In genomic region chr3:193049901-193050300, GRCh38 we compare ENCODE assay signal across 35 cellular contexts.
DNase-seq lines count a peak whose midpoint lies in the region; ATAC-seq and TF ChIP-seq lines count a peak whose summit lies in the region.
"Had no signal": no experiment of that assay in that cellular context is flagged by ENCODE, and none has a peak within 500 bp of the region (broad histone marks: within the 10 kb centered on the region; RNA-seq: fewer than 3 reads in every experiment).

No MANE protein-coding gene starts in this region.

- H3K4me1 ChIP-seq in right atrium auricular region (peaks cover 0 to 6% of the 10 kb centered on the region in 2 donors), right cardiac atrium (ENCODE audit: control insufficient read depth, insufficient read depth, low read length) (peaks cover 2% of the 10 kb centered on the region)
- H3K4me1 ChIP-seq: A549; BE2C; BLaER1; BLaER1 treated with 17β-estradiol and CSF1 and Interleukin-3, amounts not matched to agents 10 nM and 100 nM had no signal

- CTCF ChIA-PET in WTC11 (lab: Charles Lee), result no interaction called here

- no peaks in the 10 kb centered on the region for H3K36me3 Mint-ChIP-seq in WTC11
- H3K36me3 Mint-ChIP-seq: CD14-positive monocyte; CD4-positive, alpha-beta memory T cell; CD4-positive, CD25-positive, alpha-beta regulatory T cell; CD8-positive, alpha-beta memory T cell; CD8-positive, alpha-beta T cell had no signal

- H3K27me3 Mint-ChIP-seq in WTC11 (ENCODE audit: low read depth), result no peaks in the 10 kb centered on the region
- H3K27me3 Mint-ChIP-seq: B cell; CD8-positive, alpha-beta memory T cell had no signal

- H3K9me3 Mint-ChIP-seq in WTC11, result no peaks in the 10 kb centered on the region
- H3K9me3 Mint-ChIP-seq: CD4-positive, alpha-beta memory T cell; CD4-positive, alpha-beta T cell; CD8-positive, alpha-beta T cell had no signal

- no peak for DNase-seq in Right ventricle myocardium inferior (ENCODE audit: missing footprints)
- DNase-seq in right atrium auricular region (ENCODE audit: low spot score), result no peak
- DNase-seq in left ventricle myocardium superior, result no peak
- no peak for DNase-seq in left cardiac atrium
- no peak for DNase-seq in right cardiac atrium
- DNase-seq in Right ventricle myocardium superior, result no peak
- DNase-seq in omental fat pad (ENCODE audit: low spot score), result no peak
- no peak for DNase-seq in WTC11 (ENCODE audit: low spot score)
- DNase-seq: 8988T; ACHN; AML-193; BE2C; C1 segment of cervical spinal cord; Caco-2; Calu3; CD4-positive, alpha-beta memory T cell; CD4-positive, alpha-beta T cell; CD4-positive, CD25-positive, alpha-beta regulatory T cell; CD8-positive, alpha-beta memory T cell; CD8-positive, alpha-beta T cell; COR-L47; DMS 273 treated with DMSO at 0.1 percent for 48 hours; DMS153; DMS53; DMS79; DMS79 treated with DMSO at 0.1 percent for 48 hours; DND-41; EL had no signal

- no peak overlapping the region for H3K4me3 Mint-ChIP-seq in WTC11
- H3K4me3 Mint-ChIP-seq: B cell; CD14-positive monocyte; CD4-positive, alpha-beta memory T cell; CD4-positive, alpha-beta T cell; CD4-positive, CD25-positive, alpha-beta regulatory T cell; CD8-positive, alpha-beta memory T cell; CD8-positive, alpha-beta T cell had no signal

- TF ChIP-seq CTCF in right atrium auricular region (IDR thresholded peaks at IDR 0.05), result no peak
- no peak for TF ChIP-seq CTCF in omental fat pad (IDR thresholded peaks at IDR 0.05)
- TF ChIP-seq CTCF in WTC11 (IDR thresholded peaks at IDR 0.05), result no peak

- H3K27me3 ChIP-seq in right atrium auricular region (no peaks in the 10 kb centered on the region), right cardiac atrium (ENCODE audit: control insufficient read depth, insufficient read depth) (no peaks in the 10 kb centered on the region)
- H3K27me3 ChIP-seq: BE2C; BLaER1; BLaER1 treated with 17β-estradiol and CSF1 and Interleukin-3, amounts not matched to agents 10 nM and 100 nM had no signal

- peak; percentile 37 for ATAC-seq in Right ventricle myocardium inferior
- peak; percentile 53 for ATAC-seq in left ventricle myocardium superior
- ATAC-seq in left cardiac atrium, result no peak
- ATAC-seq in right cardiac atrium, result peak; percentile 34 to 42
- no peak for ATAC-seq in Right ventricle myocardium superior (ENCODE audit: poor library complexity)
- ATAC-seq in omental fat pad (ENCODE audit: low FRiP score), result peak; percentile 44
- no peak for ATAC-seq in WTC11
- ATAC-seq: A549; CD8-positive, alpha-beta T cell had no signal

- no peak overlapping the region for H3K27ac ChIP-seq in right atrium auricular region
- no peak overlapping the region for H3K27ac ChIP-seq in right cardiac atrium (ENCODE audit: low read length)
- H3K27ac ChIP-seq: 22Rv1; A549; BLaER1; BLaER1 treated with 17β-estradiol and CSF1 and Interleukin-3, amounts not matched to agents 10 nM and 100 nM; C4-2B had no signal

- intact Hi-C loops in Right ventricle myocardium inferior (cut with DNase I) (no loop called here), left ventricle myocardium superior (cut with micrococcal nuclease) (no loop called here), left cardiac atrium (cut with DNase I) (no loop called here), right cardiac atrium (cut with DNase I) (loop anchor here in 2 of 4 donors (10.0 kb wide), 2 partner anchors 135 to 525 kb away; partner anchors contain the start of gene MB21D2 (in 1 of the 2)), Right ventricle myocardium superior (cut with DNase I) (loop anchor here (10.0 kb wide), 1 partner anchor 525 kb away; no protein-coding TSS in a partner anchor)

- POLR2A ChIA-PET in WTC11 (lab: Charles Lee), result no interaction called here

- peaks cover 16% of the 10 kb centered on the region for H3K4me1 Mint-ChIP-seq in WTC11
- H3K4me1 Mint-ChIP-seq: B cell; CD14-positive monocyte; CD4-positive, alpha-beta memory T cell; CD4-positive, CD25-positive, alpha-beta regulatory T cell; CD8-positive, alpha-beta memory T cell had no signal

- H3K36me3 ChIP-seq in right atrium auricular region, result no peaks in the 10 kb centered on the region
- H3K36me3 ChIP-seq: BE2C; BLaER1; BLaER1 treated with 17β-estradiol and CSF1 and Interleukin-3, amounts not matched to agents 10 nM and 100 nM had no signal

- no peaks in the 10 kb centered on the region for H3K9me3 ChIP-seq in right atrium auricular region
- no peaks in the 10 kb centered on the region for H3K9me3 ChIP-seq in right cardiac atrium (ENCODE audit: control insufficient read depth, low read length)
- H3K9me3 ChIP-seq: A549; BE2C; BLaER1; BLaER1 treated with 17β-estradiol and CSF1 and Interleukin-3, amounts not matched to agents 10 nM and 100 nM; Caco-2 had no signal

- H3K27ac Mint-ChIP-seq in WTC11, result no peak overlapping the region
- H3K27ac Mint-ChIP-seq: B cell; CD4-positive, alpha-beta memory T cell; CD4-positive, alpha-beta T cell; CD8-positive, alpha-beta memory T cell; CD8-positive, alpha-beta T cell had no signal

- WGBS in right cardiac atrium, result 40% methylated on average over 4 of the region's 4 CpGs

- H3K4me3 ChIP-seq in right atrium auricular region (no peak overlapping the region), right cardiac atrium (ENCODE audit: low read length) (no peak overlapping the region)
- H3K4me3 ChIP-seq: A549; BLaER1; BLaER1 treated with 17β-estradiol and CSF1 and Interleukin-3, amounts not matched to agents 10 nM and 100 nM had no signal

TF ChIP-seq in WTC11, 78 proteins besides CTCF, POLR2A, EP300 and RAD21 (continues in another document):
- TF ChIP-seq, protein P1, sequence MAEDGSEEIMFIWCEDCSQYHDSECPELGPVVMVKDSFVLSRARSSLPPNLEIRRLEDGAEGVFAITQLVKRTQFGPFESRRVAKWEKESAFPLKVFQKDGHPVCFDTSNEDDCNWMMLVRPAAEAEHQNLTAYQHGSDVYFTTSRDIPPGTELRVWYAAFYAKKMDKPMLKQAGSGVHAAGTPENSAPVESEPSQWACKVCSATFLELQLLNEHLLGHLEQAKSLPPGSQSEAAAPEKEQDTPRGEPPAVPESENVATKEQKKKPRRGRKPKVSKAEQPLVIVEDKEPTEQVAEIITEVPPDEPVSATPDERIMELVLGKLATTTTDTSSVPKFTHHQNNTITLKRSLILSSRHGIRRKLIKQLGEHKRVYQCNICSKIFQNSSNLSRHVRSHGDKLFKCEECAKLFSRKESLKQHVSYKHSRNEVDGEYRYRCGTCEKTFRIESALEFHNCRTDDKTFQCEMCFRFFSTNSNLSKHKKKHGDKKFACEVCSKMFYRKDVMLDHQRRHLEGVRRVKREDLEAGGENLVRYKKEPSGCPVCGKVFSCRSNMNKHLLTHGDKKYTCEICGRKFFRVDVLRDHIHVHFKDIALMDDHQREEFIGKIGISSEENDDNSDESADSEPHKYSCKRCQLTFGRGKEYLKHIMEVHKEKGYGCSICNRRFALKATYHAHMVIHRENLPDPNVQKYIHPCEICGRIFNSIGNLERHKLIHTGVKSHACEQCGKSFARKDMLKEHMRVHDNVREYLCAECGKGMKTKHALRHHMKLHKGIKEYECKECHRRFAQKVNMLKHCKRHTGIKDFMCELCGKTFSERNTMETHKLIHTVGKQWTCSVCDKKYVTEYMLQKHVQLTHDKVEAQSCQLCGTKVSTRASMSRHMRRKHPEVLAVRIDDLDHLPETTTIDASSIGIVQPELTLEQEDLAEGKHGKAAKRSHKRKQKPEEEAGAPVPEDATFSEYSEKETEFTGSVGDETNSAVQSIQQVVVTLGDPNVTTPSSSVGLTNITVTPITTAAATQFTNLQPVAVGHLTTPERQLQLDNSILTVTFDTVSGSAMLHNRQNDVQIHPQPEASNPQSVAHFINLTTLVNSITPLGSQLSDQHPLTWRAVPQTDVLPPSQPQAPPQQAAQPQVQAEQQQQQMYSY (CRISPR knock-in tag; IDR thresholded peaks at IDR 0.05), result no peak
- TF ChIP-seq, protein P2, sequence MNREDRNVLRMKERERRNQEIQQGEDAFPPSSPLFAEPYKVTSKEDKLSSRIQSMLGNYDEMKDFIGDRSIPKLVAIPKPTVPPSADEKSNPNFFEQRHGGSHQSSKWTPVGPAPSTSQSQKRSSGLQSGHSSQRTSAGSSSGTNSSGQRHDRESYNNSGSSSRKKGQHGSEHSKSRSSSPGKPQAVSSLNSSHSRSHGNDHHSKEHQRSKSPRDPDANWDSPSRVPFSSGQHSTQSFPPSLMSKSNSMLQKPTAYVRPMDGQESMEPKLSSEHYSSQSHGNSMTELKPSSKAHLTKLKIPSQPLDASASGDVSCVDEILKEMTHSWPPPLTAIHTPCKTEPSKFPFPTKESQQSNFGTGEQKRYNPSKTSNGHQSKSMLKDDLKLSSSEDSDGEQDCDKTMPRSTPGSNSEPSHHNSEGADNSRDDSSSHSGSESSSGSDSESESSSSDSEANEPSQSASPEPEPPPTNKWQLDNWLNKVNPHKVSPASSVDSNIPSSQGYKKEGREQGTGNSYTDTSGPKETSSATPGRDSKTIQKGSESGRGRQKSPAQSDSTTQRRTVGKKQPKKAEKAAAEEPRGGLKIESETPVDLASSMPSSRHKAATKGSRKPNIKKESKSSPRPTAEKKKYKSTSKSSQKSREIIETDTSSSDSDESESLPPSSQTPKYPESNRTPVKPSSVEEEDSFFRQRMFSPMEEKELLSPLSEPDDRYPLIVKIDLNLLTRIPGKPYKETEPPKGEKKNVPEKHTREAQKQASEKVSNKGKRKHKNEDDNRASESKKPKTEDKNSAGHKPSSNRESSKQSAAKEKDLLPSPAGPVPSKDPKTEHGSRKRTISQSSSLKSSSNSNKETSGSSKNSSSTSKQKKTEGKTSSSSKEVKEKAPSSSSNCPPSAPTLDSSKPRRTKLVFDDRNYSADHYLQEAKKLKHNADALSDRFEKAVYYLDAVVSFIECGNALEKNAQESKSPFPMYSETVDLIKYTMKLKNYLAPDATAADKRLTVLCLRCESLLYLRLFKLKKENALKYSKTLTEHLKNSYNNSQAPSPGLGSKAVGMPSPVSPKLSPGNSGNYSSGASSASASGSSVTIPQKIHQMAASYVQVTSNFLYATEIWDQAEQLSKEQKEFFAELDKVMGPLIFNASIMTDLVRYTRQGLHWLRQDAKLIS (CRISPR knock-in tag; IDR thresholded peaks at IDR 0.05; ENCODE audit: borderline replicate concordance), result no peak
- TF ChIP-seq FOXP1 (CRISPR knock-in tag; IDR thresholded peaks at IDR 0.05; ENCODE audit: borderline replicate concordance) (no peak), HMGA2 (CRISPR knock-in tag; IDR thresholded peaks at IDR 0.05) (no peak)
- TF ChIP-seq, protein P3, sequence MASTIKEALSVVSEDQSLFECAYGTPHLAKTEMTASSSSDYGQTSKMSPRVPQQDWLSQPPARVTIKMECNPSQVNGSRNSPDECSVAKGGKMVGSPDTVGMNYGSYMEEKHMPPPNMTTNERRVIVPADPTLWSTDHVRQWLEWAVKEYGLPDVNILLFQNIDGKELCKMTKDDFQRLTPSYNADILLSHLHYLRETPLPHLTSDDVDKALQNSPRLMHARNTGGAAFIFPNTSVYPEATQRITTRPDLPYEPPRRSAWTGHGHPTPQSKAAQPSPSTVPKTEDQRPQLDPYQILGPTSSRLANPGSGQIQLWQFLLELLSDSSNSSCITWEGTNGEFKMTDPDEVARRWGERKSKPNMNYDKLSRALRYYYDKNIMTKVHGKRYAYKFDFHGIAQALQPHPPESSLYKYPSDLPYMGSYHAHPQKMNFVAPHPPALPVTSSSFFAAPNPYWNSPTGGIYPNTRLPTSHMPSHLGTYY (CRISPR knock-in tag; IDR thresholded peaks at IDR 0.05), result no peak

Comparison
In these comparisons a context has a peak if more than half of its experiments do, and no peak if none do; other contexts are left out.
1. ATAC-seq: peak in Right ventricle myocardium inferior (single experiment), left ventricle myocardium superior (single experiment), right cardiac atrium (2 of 2) and omental fat pad (single experiment); none in left cardiac atrium (0 of 2), Right ventricle myocardium superior (single experiment) and WTC11 (single experiment).